ENCODE assay signal across 1 cellular context in genomic region chr19:47608074-47608907, GRCh38.
TF ChIP-seq lines count a peak whose summit lies in the region.

No MANE protein-coding gene starts in this region.

TF ChIP-seq in GM12878, 131 proteins besides CTCF, POLR2A, EP300 and RAD21 (continued from another document and continues in another):
- TF ChIP-seq, protein P1, sequence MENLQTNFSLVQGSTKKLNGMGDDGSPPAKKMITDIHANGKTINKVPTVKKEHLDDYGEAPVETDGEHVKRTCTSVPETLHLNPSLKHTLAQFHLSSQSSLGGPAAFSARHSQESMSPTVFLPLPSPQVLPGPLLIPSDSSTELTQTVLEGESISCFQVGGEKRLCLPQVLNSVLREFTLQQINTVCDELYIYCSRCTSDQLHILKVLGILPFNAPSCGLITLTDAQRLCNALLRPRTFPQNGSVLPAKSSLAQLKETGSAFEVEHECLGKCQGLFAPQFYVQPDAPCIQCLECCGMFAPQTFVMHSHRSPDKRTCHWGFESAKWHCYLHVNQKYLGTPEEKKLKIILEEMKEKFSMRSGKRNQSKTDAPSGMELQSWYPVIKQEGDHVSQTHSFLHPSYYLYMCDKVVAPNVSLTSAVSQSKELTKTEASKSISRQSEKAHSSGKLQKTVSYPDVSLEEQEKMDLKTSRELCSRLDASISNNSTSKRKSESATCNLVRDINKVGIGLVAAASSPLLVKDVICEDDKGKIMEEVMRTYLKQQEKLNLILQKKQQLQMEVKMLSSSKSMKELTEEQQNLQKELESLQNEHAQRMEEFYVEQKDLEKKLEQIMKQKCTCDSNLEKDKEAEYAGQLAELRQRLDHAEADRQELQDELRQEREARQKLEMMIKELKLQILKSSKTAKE (IDR thresholded peaks at IDR 0.05; ENCODE audit: low read depth, poor library complexity, severe bottlenecking), result no peak
- no peak; the same call in 1 of the 2 replicates for TF ChIP-seq TBL1XR1 (IDR thresholded peaks at IDR 0.05; ENCODE audit: low read depth, low read length)
- TF ChIP-seq KAT2A (conservative IDR thresholded peaks at IDR 0.05; ENCODE audit: control insufficient read depth, low read depth, low read length), result no peak
- TF ChIP-seq, protein P2, sequence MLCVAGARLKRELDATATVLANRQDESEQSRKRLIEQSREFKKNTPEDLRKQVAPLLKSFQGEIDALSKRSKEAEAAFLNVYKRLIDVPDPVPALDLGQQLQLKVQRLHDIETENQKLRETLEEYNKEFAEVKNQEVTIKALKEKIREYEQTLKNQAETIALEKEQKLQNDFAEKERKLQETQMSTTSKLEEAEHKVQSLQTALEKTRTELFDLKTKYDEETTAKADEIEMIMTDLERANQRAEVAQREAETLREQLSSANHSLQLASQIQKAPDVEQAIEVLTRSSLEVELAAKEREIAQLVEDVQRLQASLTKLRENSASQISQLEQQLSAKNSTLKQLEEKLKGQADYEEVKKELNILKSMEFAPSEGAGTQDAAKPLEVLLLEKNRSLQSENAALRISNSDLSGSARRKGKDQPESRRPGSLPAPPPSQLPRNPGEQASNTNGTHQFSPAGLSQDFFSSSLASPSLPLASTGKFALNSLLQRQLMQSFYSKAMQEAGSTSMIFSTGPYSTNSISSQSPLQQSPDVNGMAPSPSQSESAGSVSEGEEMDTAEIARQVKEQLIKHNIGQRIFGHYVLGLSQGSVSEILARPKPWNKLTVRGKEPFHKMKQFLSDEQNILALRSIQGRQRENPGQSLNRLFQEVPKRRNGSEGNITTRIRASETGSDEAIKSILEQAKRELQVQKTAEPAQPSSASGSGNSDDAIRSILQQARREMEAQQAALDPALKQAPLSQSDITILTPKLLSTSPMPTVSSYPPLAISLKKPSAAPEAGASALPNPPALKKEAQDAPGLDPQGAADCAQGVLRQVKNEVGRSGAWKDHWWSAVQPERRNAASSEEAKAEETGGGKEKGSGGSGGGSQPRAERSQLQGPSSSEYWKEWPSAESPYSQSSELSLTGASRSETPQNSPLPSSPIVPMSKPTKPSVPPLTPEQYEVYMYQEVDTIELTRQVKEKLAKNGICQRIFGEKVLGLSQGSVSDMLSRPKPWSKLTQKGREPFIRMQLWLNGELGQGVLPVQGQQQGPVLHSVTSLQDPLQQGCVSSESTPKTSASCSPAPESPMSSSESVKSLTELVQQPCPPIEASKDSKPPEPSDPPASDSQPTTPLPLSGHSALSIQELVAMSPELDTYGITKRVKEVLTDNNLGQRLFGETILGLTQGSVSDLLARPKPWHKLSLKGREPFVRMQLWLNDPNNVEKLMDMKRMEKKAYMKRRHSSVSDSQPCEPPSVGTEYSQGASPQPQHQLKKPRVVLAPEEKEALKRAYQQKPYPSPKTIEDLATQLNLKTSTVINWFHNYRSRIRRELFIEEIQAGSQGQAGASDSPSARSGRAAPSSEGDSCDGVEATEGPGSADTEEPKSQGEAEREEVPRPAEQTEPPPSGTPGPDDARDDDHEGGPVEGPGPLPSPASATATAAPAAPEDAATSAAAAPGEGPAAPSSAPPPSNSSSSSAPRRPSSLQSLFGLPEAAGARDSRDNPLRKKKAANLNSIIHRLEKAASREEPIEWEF (IDR thresholded peaks at IDR 0.05; ENCODE audit: insufficient replicate concordance, low read depth, low read length), result no peak
- no peak for TF ChIP-seq FOXK2 (IDR thresholded peaks at IDR 0.05)
- no peak for TF ChIP-seq EED (IDR thresholded peaks at IDR 0.05; ENCODE audit: low read depth)
- TF ChIP-seq CEBPZ (IDR thresholded peaks at IDR 0.05; ENCODE audit: low read depth, low read length), result no peak
- TF ChIP-seq, protein P3, sequence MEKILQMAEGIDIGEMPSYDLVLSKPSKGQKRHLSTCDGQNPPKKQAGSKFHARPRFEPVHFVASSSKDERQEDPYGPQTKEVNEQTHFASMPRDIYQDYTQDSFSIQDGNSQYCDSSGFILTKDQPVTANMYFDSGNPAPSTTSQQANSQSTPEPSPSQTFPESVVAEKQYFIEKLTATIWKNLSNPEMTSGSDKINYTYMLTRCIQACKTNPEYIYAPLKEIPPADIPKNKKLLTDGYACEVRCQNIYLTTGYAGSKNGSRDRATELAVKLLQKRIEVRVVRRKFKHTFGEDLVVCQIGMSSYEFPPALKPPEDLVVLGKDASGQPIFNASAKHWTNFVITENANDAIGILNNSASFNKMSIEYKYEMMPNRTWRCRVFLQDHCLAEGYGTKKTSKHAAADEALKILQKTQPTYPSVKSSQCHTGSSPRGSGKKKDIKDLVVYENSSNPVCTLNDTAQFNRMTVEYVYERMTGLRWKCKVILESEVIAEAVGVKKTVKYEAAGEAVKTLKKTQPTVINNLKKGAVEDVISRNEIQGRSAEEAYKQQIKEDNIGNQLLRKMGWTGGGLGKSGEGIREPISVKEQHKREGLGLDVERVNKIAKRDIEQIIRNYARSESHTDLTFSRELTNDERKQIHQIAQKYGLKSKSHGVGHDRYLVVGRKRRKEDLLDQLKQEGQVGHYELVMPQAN (conservative IDR thresholded peaks at IDR 0.05), result peak; percentile 45; the same call in 1 of the 2 replicates
- no peak for TF ChIP-seq GABPA (IDR thresholded peaks at IDR 0.05; ENCODE audit: low read depth)
- no peak for TF ChIP-seq ZNF592 (IDR thresholded peaks at IDR 0.05)
- TF ChIP-seq TAF1 (IDR thresholded peaks at IDR 0.05; ENCODE audit: borderline replicate concordance, low read depth, low read length), result peak; percentile 70; the same call in 1 of the 2 replicates
- no peak for TF ChIP-seq SMAD1 (IDR thresholded peaks at IDR 0.05; ENCODE audit: low read depth, partially characterized antibody)
- TF ChIP-seq CBFB (IDR thresholded peaks at IDR 0.05; ENCODE audit: low read depth), result no peak
- no peak for TF ChIP-seq HDAC2 (IDR thresholded peaks at IDR 0.05)
- TF ChIP-seq CREM (IDR thresholded peaks at IDR 0.05; ENCODE audit: low read depth), result 0 out of 2 replicates have a peak, but pooled peaks have one; percentile 22
- TF ChIP-seq TCF3 (IDR thresholded peaks at IDR 0.05; ENCODE audit: borderline replicate concordance, insufficient read depth, low read depth, low read length), result 0 out of 2 replicates have a peak, but pooled peaks have one; percentile 10
- TF ChIP-seq POU2F2 (IDR thresholded peaks at IDR 0.05; ENCODE audit: borderline replicate concordance, low read depth, low read length), result peak; percentile 30
- TF ChIP-seq, protein P4, sequence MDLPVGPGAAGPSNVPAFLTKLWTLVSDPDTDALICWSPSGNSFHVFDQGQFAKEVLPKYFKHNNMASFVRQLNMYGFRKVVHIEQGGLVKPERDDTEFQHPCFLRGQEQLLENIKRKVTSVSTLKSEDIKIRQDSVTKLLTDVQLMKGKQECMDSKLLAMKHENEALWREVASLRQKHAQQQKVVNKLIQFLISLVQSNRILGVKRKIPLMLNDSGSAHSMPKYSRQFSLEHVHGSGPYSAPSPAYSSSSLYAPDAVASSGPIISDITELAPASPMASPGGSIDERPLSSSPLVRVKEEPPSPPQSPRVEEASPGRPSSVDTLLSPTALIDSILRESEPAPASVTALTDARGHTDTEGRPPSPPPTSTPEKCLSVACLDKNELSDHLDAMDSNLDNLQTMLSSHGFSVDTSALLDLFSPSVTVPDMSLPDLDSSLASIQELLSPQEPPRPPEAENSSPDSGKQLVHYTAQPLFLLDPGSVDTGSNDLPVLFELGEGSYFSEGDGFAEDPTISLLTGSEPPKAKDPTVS (IDR thresholded peaks at IDR 0.05; ENCODE audit: low read depth, low read length), result no peak
- TF ChIP-seq CHD1 (IDR thresholded peaks at IDR 0.05; ENCODE audit: low read depth, low read length), result 0 out of 2 replicates have a peak, but pooled peaks have one; percentile 56
- TF ChIP-seq CEBPB (IDR thresholded peaks at IDR 0.05; ENCODE audit: borderline replicate concordance in 1 of 2, low read depth in 2 of 2, low read length in 2 of 2), result no peak
- TF ChIP-seq SIN3A (IDR thresholded peaks at IDR 0.05; ENCODE audit: low read depth, low read length), result no peak
- peak; percentile 44; the same call in 1 of the 2 replicates for TF ChIP-seq NR2C1 (IDR thresholded peaks at IDR 0.05)
- TF ChIP-seq DPF2 (IDR thresholded peaks at IDR 0.05), result peak; percentile 86
- TF ChIP-seq CREB1 (IDR thresholded peaks at IDR 0.05; ENCODE audit: low read depth), result no peak
- no peak for TF ChIP-seq ZNF217 (IDR thresholded peaks at IDR 0.05)
- TF ChIP-seq SREBF1 (IDR thresholded peaks at IDR 0.05; ENCODE audit: low read length), result no peak
- TF ChIP-seq GATAD2B (conservative IDR thresholded peaks at IDR 0.05; ENCODE audit: low read depth), result peak; percentile 79
- peak; percentile 93 for TF ChIP-seq SP1 (IDR thresholded peaks at IDR 0.05; ENCODE audit: low read depth, low read length)
- peak; percentile 67 for TF ChIP-seq IKZF1 (conservative IDR thresholded peaks at IDR 0.05)
- TF ChIP-seq BACH1 (IDR thresholded peaks at IDR 0.05; ENCODE audit: borderline replicate concordance), result peak; percentile 56; the same call in 1 of the 2 replicates
- TF ChIP-seq, protein P5, sequence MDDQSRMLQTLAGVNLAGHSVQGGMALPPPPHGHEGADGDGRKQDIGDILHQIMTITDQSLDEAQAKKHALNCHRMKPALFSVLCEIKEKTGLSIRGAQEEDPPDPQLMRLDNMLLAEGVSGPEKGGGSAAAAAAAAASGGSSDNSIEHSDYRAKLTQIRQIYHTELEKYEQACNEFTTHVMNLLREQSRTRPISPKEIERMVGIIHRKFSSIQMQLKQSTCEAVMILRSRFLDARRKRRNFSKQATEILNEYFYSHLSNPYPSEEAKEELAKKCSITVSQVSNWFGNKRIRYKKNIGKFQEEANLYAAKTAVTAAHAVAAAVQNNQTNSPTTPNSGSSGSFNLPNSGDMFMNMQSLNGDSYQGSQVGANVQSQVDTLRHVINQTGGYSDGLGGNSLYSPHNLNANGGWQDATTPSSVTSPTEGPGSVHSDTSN (IDR thresholded peaks at IDR 0.05; ENCODE audit: insufficient replicate concordance, low read depth, low read length), result peak; percentile 97
- no peak for TF ChIP-seq E2F8 (IDR thresholded peaks at IDR 0.05; ENCODE audit: low read depth, partially characterized antibody)
- peak; percentile 82; the same call in 1 of the 2 replicates for TF ChIP-seq RB1 (IDR thresholded peaks at IDR 0.05; ENCODE audit: borderline replicate concordance)
- no peak for TF ChIP-seq KDM1A (IDR thresholded peaks at IDR 0.05; ENCODE audit: borderline replicate concordance)
- peak in 1 of 2 experiments; percentile 51; a peak in 1 of 4 replicates for TF ChIP-seq ETV6 (conservative IDR thresholded peaks at IDR 0.05 in 1 of 2, IDR thresholded peaks at IDR 0.05 in 1 of 2; ENCODE audit: borderline replicate concordance in 1 of 2, low read depth in 1 of 2)
